In genomic region chr2:171999604-172000469, GRCh38 we compare ENCODE assay signal across 1 cellular context.
TF ChIP-seq lines count a peak whose summit lies in the region.

METAP1D (plus strand) TSS chr2:171999953; CDS start chr2:171999970, 17 bp downstream.

TF ChIP-seq in HepG2, 621 proteins besides CTCF, POLR2A, EP300 and RAD21 (continued from another document and continues in another):
- TF ChIP-seq ZUFSP (CRISPR knock-in tag; IDR thresholded peaks at IDR 0.05; ENCODE audit: borderline replicate concordance) (no peak), ARNT (IDR thresholded peaks at IDR 0.05) (no peak), KLF9 (CRISPR knock-in tag; IDR thresholded peaks at IDR 0.05; ENCODE audit: low read depth) (0 out of 2 replicates have a peak, but pooled peaks have one; percentile 18), RFX1 (IDR thresholded peaks at IDR 0.05) (no peak), ZNF7 (CRISPR knock-in tag; IDR thresholded peaks at IDR 0.05) (peak; percentile 60; the same call in 1 of the 2 replicates), AGO1 (IDR thresholded peaks at IDR 0.05; ENCODE audit: low read depth, low read length, poor library complexity, severe bottlenecking) (peak; percentile 40), GPN1 (CRISPR knock-in tag; IDR thresholded peaks at IDR 0.05; ENCODE audit: borderline replicate concordance) (peak; percentile 88; the same call in 1 of the 2 replicates), STAT6 (CRISPR knock-in tag; IDR thresholded peaks at IDR 0.05; ENCODE audit: borderline replicate concordance) (peak; percentile 45; the same call in 1 of the 2 replicates), ZNF460 (CRISPR knock-in tag; IDR thresholded peaks at IDR 0.05; ENCODE audit: borderline replicate concordance) (no peak; the same call in 1 of the 2 replicates), HINFP (CRISPR knock-in tag; IDR thresholded peaks at IDR 0.05; ENCODE audit: low read depth) (peak; percentile 95), SNAPC5 (CRISPR knock-in tag; IDR thresholded peaks at IDR 0.05; ENCODE audit: borderline replicate concordance) (peak; percentile 48; the same call in 1 of the 2 replicates), NFYB (CRISPR knock-in tag; IDR thresholded peaks at IDR 0.05) (peak; percentile 61; the same call in 1 of the 2 replicates), PHF21A (CRISPR knock-in tag; IDR thresholded peaks at IDR 0.05) (peak; percentile 95), TRAFD1 (CRISPR knock-in tag; IDR thresholded peaks at IDR 0.05; ENCODE audit: borderline replicate concordance) (no peak), PBX3 (CRISPR knock-in tag; IDR thresholded peaks at IDR 0.05; ENCODE audit: borderline replicate concordance) (no peak), KMT2B (CRISPR knock-in tag; IDR thresholded peaks at IDR 0.05) (peak; percentile 98), YEATS4 (CRISPR knock-in tag; IDR thresholded peaks at IDR 0.05; ENCODE audit: borderline replicate concordance) (peak; percentile 100), MIER2 (CRISPR knock-in tag; IDR thresholded peaks at IDR 0.05) (peak; percentile 65), ZZZ3 (CRISPR knock-in tag; IDR thresholded peaks at IDR 0.05; ENCODE audit: borderline replicate concordance) (no peak), ZXDC (CRISPR knock-in tag; IDR thresholded peaks at IDR 0.05) (peak; percentile 99), ZFP41 (CRISPR knock-in tag; IDR thresholded peaks at IDR 0.05; ENCODE audit: borderline replicate concordance) (peak; percentile 96), FUBP1 (CRISPR knock-in tag; IDR thresholded peaks at IDR 0.05; ENCODE audit: borderline replicate concordance) (no peak; the same call in 1 of the 2 replicates), FOXC1 (CRISPR knock-in tag; IDR thresholded peaks at IDR 0.05; ENCODE audit: borderline replicate concordance) (peak; percentile 84), ZNF362 (CRISPR knock-in tag; IDR thresholded peaks at IDR 0.05; ENCODE audit: borderline replicate concordance) (peak; percentile 73), MXD4 (CRISPR knock-in tag; IDR thresholded peaks at IDR 0.05) (peak; percentile 100), ZFP82 (CRISPR knock-in tag; IDR thresholded peaks at IDR 0.05; ENCODE audit: borderline replicate concordance) (peak; percentile 88; the same call in 1 of the 2 replicates), ZNF605 (CRISPR knock-in tag; IDR thresholded peaks at IDR 0.05) (peak; percentile 95; the same call in 1 of the 2 replicates), CBFB (CRISPR knock-in tag; IDR thresholded peaks at IDR 0.05) (peak; percentile 95), MAZ (IDR thresholded peaks at IDR 0.05; ENCODE audit: borderline replicate concordance, low read depth, low read length) (peak; percentile 94), MAZ (CRISPR knock-in tag; IDR thresholded peaks at IDR 0.05; ENCODE audit: low read depth) (peak; percentile 98), ZNF451 (CRISPR knock-in tag; IDR thresholded peaks at IDR 0.05) (peak; percentile 99), ZNF280B (CRISPR knock-in tag; IDR thresholded peaks at IDR 0.05; ENCODE audit: borderline replicate concordance) (peak; percentile 96), IRX3 (CRISPR knock-in tag; IDR thresholded peaks at IDR 0.05; ENCODE audit: borderline replicate concordance, low read depth) (peak; percentile 90), ZSCAN29 (CRISPR knock-in tag; conservative IDR thresholded peaks at IDR 0.05) (peak; percentile 88), TP53 (CRISPR knock-in tag; conservative IDR thresholded peaks at IDR 0.05) (peak; percentile 81; the same call in 1 of the 2 replicates), ETV6 (CRISPR knock-in tag; conservative IDR thresholded peaks at IDR 0.05) (peak; percentile 93; the same call in 1 of the 2 replicates), HHEX (CRISPR knock-in tag; IDR thresholded peaks at IDR 0.05) (0 out of 2 replicates have a peak, but pooled peaks have one; percentile 27), MIXL1 (CRISPR knock-in tag; IDR thresholded peaks at IDR 0.05) (peak; percentile 83; the same call in 1 of the 2 replicates), ZBTB20 (CRISPR knock-in tag; IDR thresholded peaks at IDR 0.05; ENCODE audit: borderline replicate concordance, low read depth) (peak; percentile 93), ZNF891 (CRISPR knock-in tag; IDR thresholded peaks at IDR 0.05) (peak; percentile 98), ARNT2 (CRISPR knock-in tag; IDR thresholded peaks at IDR 0.05; ENCODE audit: low read depth) (peak; percentile 97), HOXA9 (CRISPR knock-in tag; IDR thresholded peaks at IDR 0.05; ENCODE audit: borderline replicate concordance) (peak; percentile 86; the same call in 1 of the 2 replicates), MYNN (CRISPR knock-in tag; IDR thresholded peaks at IDR 0.05; ENCODE audit: low read depth) (peak; percentile 93), NR2C2 (CRISPR knock-in tag; IDR thresholded peaks at IDR 0.05; ENCODE audit: borderline replicate concordance) (peak; percentile 83), SNRNP70 (IDR thresholded peaks at IDR 0.05; ENCODE audit: low read depth, low read length) (no peak), AHR (CRISPR knock-in tag; IDR thresholded peaks at IDR 0.05) (peak; percentile 96; the same call in 1 of the 2 replicates), PLRG1 (conservative IDR thresholded peaks at IDR 0.05) (no peak), KLF12 (CRISPR knock-in tag; IDR thresholded peaks at IDR 0.05; ENCODE audit: borderline replicate concordance) (peak; percentile 94)
